Comparison of ENCODE assay signal across 23 cellular contexts in genomic region chr1:93698351-93699112, GRCh38.
"Had no signal": no experiment of that assay in that cellular context is flagged by ENCODE, and none has a peak within 500 bp of the region (broad histone marks: within the 10 kb centered on the region; RNA-seq: fewer than 3 reads in every experiment).

No MANE protein-coding gene starts in this region.

- H3K4me3 ChIP-seq: esophagus squamous epithelium, hepatocyte, lower lobe of right lung, sigmoid colon, spleen, tibial artery, vagina had no signal

- H3K27ac Mint-ChIP-seq: activated CD4-positive, alpha-beta T cell treated with anti-CD3 and anti-CD28 coated beads, Interleukin-2, amount 10 ng/mL, durations not matched to agents 24 days and 14 days; activated CD8-positive, alpha-beta T cell treated with anti-CD3 and anti-CD28 coated beads for 36 hours; activated T-cell treated with anti-CD3 and anti-CD28 coated beads, Interleukin-2, amount 50 U/mL, for 72 hours; mesothelial cell of epicardium had no signal

- H3K36me3 ChIP-seq: brain microvascular endothelial cell, esophagus squamous epithelium, lower lobe of right lung, sigmoid colon, spleen, tibial artery, vagina had no signal

- H3K9me3 Mint-ChIP-seq: activated CD4-positive, alpha-beta T cell treated with anti-CD3 and anti-CD28 coated beads, Interleukin-2, amount 10 ng/mL, durations not matched to agents 24 days and 14 days; activated CD8-positive, alpha-beta T cell treated with anti-CD3 and anti-CD28 coated beads for 36 hours; activated T-cell treated with anti-CD3 and anti-CD28 coated beads, Interleukin-2, amount 50 U/mL, for 72 hours; mesothelial cell of epicardium; nephron had no signal

- H3K27me3 ChIP-seq: brain microvascular endothelial cell, esophagus squamous epithelium, hepatocyte, sigmoid colon, spleen, tibial artery, vagina had no signal

- DNase-seq: activated CD4-positive, alpha-beta T cell treated with anti-CD3 and anti-CD28 coated beads, Interleukin-2, amount 10 ng/mL, durations not matched to agents 24 days and 14 days; activated CD8-positive, alpha-beta T cell treated with anti-CD3 and anti-CD28 coated beads for 36 hours; activated effector memory CD4-positive, alpha-beta T cell treated with anti-CD3 and anti-CD28 coated beads, Interleukin-2, amount 50 U/mL, for 16 hours; activated naive CD4-positive, alpha-beta T cell treated with anti-CD3 and anti-CD28 coated beads, Interleukin-2, amount 50 U/mL, for 16 hours; activated T-cell treated with anti-CD3 and anti-CD28 coated beads, Interleukin-2, amount 50 U/mL, for 72 hours; aorta; brain microvascular endothelial cell; effector CD4-positive, alpha-beta T cell; esophagus squamous epithelium; left colon; lower lobe of right lung; nucleus accumbens; sigmoid colon; spleen; stimulated activated CD8-positive, alpha-beta memory T cell treated with anti-CD3 and anti-CD28 coated beads, Interleukin-4, amount 100 ng/mL, for 48 hours; stimulated activated naive CD8-positive, alpha-beta T cell treated with anti-CD3 and anti-CD28 coated beads, Interleukin-15, Interleukin-2, amounts not matched to agents 100 U/mL and 50 U/mL, for 24 hours; substantia nigra; T1000; tibial artery had no signal

- H3K4me3 Mint-ChIP-seq: activated CD4-positive, alpha-beta T cell treated with anti-CD3 and anti-CD28 coated beads, Interleukin-2, amount 10 ng/mL, durations not matched to agents 24 days and 14 days; activated CD8-positive, alpha-beta T cell treated with anti-CD3 and anti-CD28 coated beads for 36 hours; activated T-cell treated with anti-CD3 and anti-CD28 coated beads, Interleukin-2, amount 50 U/mL, for 72 hours; mesothelial cell of epicardium had no signal

- ATAC-seq: activated CD8-positive, alpha-beta T cell treated with anti-CD3 and anti-CD28 coated beads for 36 hours; activated T-cell treated with anti-CD3 and anti-CD28 coated beads, Interleukin-2, amount 50 U/mL, for 72 hours; left colon; lower lobe of right lung; stimulated activated naive CD8-positive, alpha-beta T cell treated with anti-CD3 and anti-CD28 coated beads, Interleukin-15, Interleukin-2, amounts not matched to agents 100 U/mL and 50 U/mL, for 24 hours had no signal

- H3K9me3 ChIP-seq: esophagus squamous epithelium, lower lobe of right lung, sigmoid colon, spleen, tibial artery, vagina had no signal

- H3K36me3 Mint-ChIP-seq: mesothelial cell of epicardium had no signal

- H3K4me2 ChIP-seq: hepatocyte had no signal

- H2AFZ ChIP-seq: hepatocyte had no signal

- H3K27ac ChIP-seq: brain microvascular endothelial cell, esophagus squamous epithelium, hepatocyte, lower lobe of right lung, sigmoid colon, spleen, tibial artery, vagina had no signal

- H3K79me2 ChIP-seq: hepatocyte had no signal
